ENCODE assay signal across 13 cellular contexts in genomic region chr22:44137415-44137814, GRCh38. TPM values are rescaled to one million over a fixed set of nuclear protein-coding genes. Genes with fewer than 3 reads are reported as not detected.
DNase-seq lines count a peak whose midpoint lies in the region; ATAC-seq and TF ChIP-seq lines count a peak whose summit lies in the region.
"Had no signal": no experiment of that assay in that cellular context is flagged by ENCODE, and none has a peak within 500 bp of the region (broad histone marks: within the 10 kb centered on the region; RNA-seq: fewer than 3 reads in every experiment).

No MANE protein-coding gene starts in this region.

- H3K9me3 ChIP-seq in HCT116 (ENCODE audit: control insufficient read depth in 1 of 2, insufficient read depth in 1 of 2, low read depth in 1 of 2, low read length in 2 of 2) (no peaks in the 10 kb centered on the region), endodermal cell (ENCODE audit: control insufficient read depth, low read length) (peaks cover 18% of the 10 kb centered on the region), testis (no peaks in the 10 kb centered on the region)

- no peaks in the 10 kb centered on the region for H3K9me2 ChIP-seq in HCT116 (ENCODE audit: insufficient read depth)

- H3K4me1 ChIP-seq in HCT116 (ENCODE audit: control insufficient read depth in 1 of 2, insufficient read depth in 2 of 2, low read length in 2 of 2) (peaks cover 0 to 12% of the 10 kb centered on the region in 2 experiments; a peak in 2 of 4 replicates), endodermal cell (ENCODE audit: control insufficient read depth, insufficient read depth, low read length) (no peaks in the 10 kb centered on the region), testis (no peaks in the 10 kb centered on the region)
- H3K4me1 ChIP-seq: BE2C, Caco-2 had no signal

- intact Hi-C loops in HCT116 (cut with micrococcal nuclease): no loop called here
- intact Hi-C loops in sciatic nerve (cut with DNase I): no loop called here
- intact Hi-C loops in testis (cut with DNase I; ENCODE audit: low total_unique reads): no loop called here

- ATAC-seq in HCT116 (peak; percentile 44; the same call in 1 of the 2 replicates), sciatic nerve (no peak)

- H3K4me3 ChIP-seq in HCT116 (replicated peaks in 1 of 2; ENCODE audit: low read depth in 1 of 2, low read length in 2 of 2): no peak overlapping the region
- no peak overlapping the region for H3K4me3 ChIP-seq in endodermal cell (ENCODE audit: low read length)
- no peak overlapping the region for H3K4me3 ChIP-seq in testis
- H3K4me3 ChIP-seq: GM23248 had no signal

- H3K36me3 Mint-ChIP-seq in chondrocyte (ENCODE audit: low read depth) (peaks cover 28% of the 10 kb centered on the region), endodermal cell (ENCODE audit: low read depth) (peaks cover 45% of the 10 kb centered on the region)

- 100% methylated on average over 3 of the region's 3 CpGs; no CpG with 5 or more reads in 1 of the 2 experiments for WGBS in endodermal cell (ENCODE audit: insufficient coverage in 1 of 2, insufficient read length in 1 of 2), 2 experiments
- 96 to 100% methylated on average over 3 of the region's 3 CpGs for WGBS in testis, 2 donors

- H3K4me2 ChIP-seq in HCT116 (ENCODE audit: low read length): peak overlapping the region; percentile 21; the same call in 1 of the 2 replicates

- peaks cover 11% of the 10 kb centered on the region for H3K9me3 Mint-ChIP-seq in chondrocyte (ENCODE audit: low read depth)
- peaks cover 33% of the 10 kb centered on the region for H3K9me3 Mint-ChIP-seq in endodermal cell

- BruUV-seq in HCT116 (replicated peaks; lab: Mats Ljungman, UMichigan): no TSS peak

- H3K36me3 ChIP-seq in HCT116 (ENCODE audit: control insufficient read depth in 1 of 2, insufficient read depth in 2 of 2, low read length in 2 of 2) (no peaks in the 10 kb centered on the region), endodermal cell (ENCODE audit: control insufficient read depth, insufficient read depth, low read length) (peaks cover 5% of the 10 kb centered on the region), testis (ENCODE audit: low read depth, missing control alignments) (no peaks in the 10 kb centered on the region)
- H3K36me3 ChIP-seq: BE2C had no signal

- no peaks in the 10 kb centered on the region for H3K4me1 Mint-ChIP-seq in chondrocyte (ENCODE audit: low read depth)
- H3K4me1 Mint-ChIP-seq in endodermal cell: no peaks in the 10 kb centered on the region

- H3K27me3 Mint-ChIP-seq in chondrocyte (ENCODE audit: low read depth): no peaks in the 10 kb centered on the region
- no peaks in the 10 kb centered on the region for H3K27me3 Mint-ChIP-seq in endodermal cell (ENCODE audit: insufficient read depth)
- H3K27me3 Mint-ChIP-seq: CD4-positive, alpha-beta T cell had no signal

- H3K9ac ChIP-seq in HCT116 (ENCODE audit: low read length): no peak overlapping the region
- no peak overlapping the region for H3K9ac ChIP-seq in endodermal cell (ENCODE audit: extremely low read depth, low read length, poor library complexity, severe bottlenecking)
- H3K9ac ChIP-seq: GM23248 had no signal

- H3K79me2 ChIP-seq in HCT116 (ENCODE audit: insufficient read depth, low read length): no peaks in the 10 kb centered on the region

- DNase-seq in HCT116 (ENCODE audit: low read depth, low spot score): no peak
- peak; percentile 34 for DNase-seq in chondrocyte (ENCODE audit: low spot score)
- DNase-seq in sciatic nerve (ENCODE audit: low spot score): peak; percentile 23
- DNase-seq in endodermal cell: no peak
- no peak for DNase-seq in NCI-H146 (lab: John Stamatoyannopoulos, UW)
- no peak for DNase-seq in testis
- DNase-seq: ACHN; BE2C; Caco-2; CD4-positive, alpha-beta T cell; GM23248; HCEC 1CT had no signal

- no peak for TF ChIP-seq CTCF in HCT116 (IDR thresholded peaks at IDR 0.05 in 2 of 3, conservative IDR thresholded peaks at IDR 0.05 in 1 of 3; ENCODE audit: borderline replicate concordance in 1 of 3, insufficient read depth in 1 of 3, low read depth in 2 of 3, low read length in 2 of 3)
- no peak for TF ChIP-seq CTCF in chondrocyte (IDR thresholded peaks at IDR 0.05)
- TF ChIP-seq CTCF in endodermal cell (conservative IDR thresholded peaks at IDR 0.05): no peak
- TF ChIP-seq CTCF in testis (IDR thresholded peaks at IDR 0.05): no peak

- H3K4me3 Mint-ChIP-seq in chondrocyte (ENCODE audit: unreplicated experiment): no peak overlapping the region
- H3K4me3 Mint-ChIP-seq in endodermal cell: no peak overlapping the region
- H3K4me3 Mint-ChIP-seq: CD4-positive, alpha-beta T cell had no signal

- no peak overlapping the region for H2AFZ ChIP-seq in HCT116 (ENCODE audit: low read depth, low read length, poor library complexity, severe bottlenecking)
- H2AFZ ChIP-seq: GM23248 had no signal

- no peaks in the 10 kb centered on the region for H4K20me1 ChIP-seq in HCT116 (ENCODE audit: insufficient read depth)

- TF ChIP-seq POLR2A in HCT116 (IDR thresholded peaks at IDR 0.05; ENCODE audit: borderline replicate concordance, extremely low read depth, insufficient read depth, insufficient read length) (no peak), testis (IDR thresholded peaks at IDR 0.05) (no peak)

- CTCF ChIA-PET in HCT116 (lab: Charles Lee): no interaction called here

- no peak overlapping the region for H3K27ac ChIP-seq in HCT116 (ENCODE audit: low read depth, low read length)
- no peak overlapping the region for H3K27ac ChIP-seq in endodermal cell (ENCODE audit: low read depth, low read length)
- H3K27ac ChIP-seq in testis: no peak overlapping the region
- H3K27ac ChIP-seq: C4-2B, GM23248 had no signal

- TF ChIP-seq RAD21 in HCT116 (IDR thresholded peaks at IDR 0.05; ENCODE audit: low read depth): no peak

- H3K27me3 ChIP-seq in HCT116 (ENCODE audit: insufficient read depth, low read length) (no peaks in the 10 kb centered on the region), endodermal cell (ENCODE audit: control insufficient read depth, insufficient read depth, low read length, poor library complexity, severe bottlenecking) (no peaks in the 10 kb centered on the region), testis (no peaks in the 10 kb centered on the region)
- H3K27me3 ChIP-seq: BE2C had no signal

- POLR2A ChIA-PET in HCT116 (lab: Charles Lee): interaction anchor here (0.6 kb wide), 1 partner anchor 462 kb away, joined by 3 read pairs; no protein-coding TSS in a partner anchor

- no peak overlapping the region for H3K27ac Mint-ChIP-seq in chondrocyte (ENCODE audit: unreplicated experiment)
- H3K27ac Mint-ChIP-seq in endodermal cell: no peak overlapping the region
- H3K27ac Mint-ChIP-seq: CD4-positive, alpha-beta T cell had no signal

- RAD21 ChIA-PET in HCT116 (lab: Charles Lee; ENCODE audit: low non-redundant PET in 1 of 2, low total read pairs in 2 of 2, uncharacterized antibody in 2 of 2, unreplicated experiment in 2 of 2): no interaction called here

TF ChIP-seq in HCT116, 20 proteins besides CTCF, POLR2A, EP300 and RAD21:
- no peak for TF ChIP-seq CEBPB (IDR thresholded peaks at IDR 0.05; ENCODE audit: low read depth)
- TF ChIP-seq, protein P1, sequence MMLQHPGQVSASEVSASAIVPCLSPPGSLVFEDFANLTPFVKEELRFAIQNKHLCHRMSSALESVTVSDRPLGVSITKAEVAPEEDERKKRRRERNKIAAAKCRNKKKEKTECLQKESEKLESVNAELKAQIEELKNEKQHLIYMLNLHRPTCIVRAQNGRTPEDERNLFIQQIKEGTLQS (IDR thresholded peaks at IDR 0.05): no peak
- TF ChIP-seq JUND (IDR thresholded peaks at IDR 0.05): no peak

RNA-seq across cellular contexts. Expression of gene PARVG, which starts 43.3 kb away (rescaled TPM):
- total RNA-seq in HCT116 (2021; ENCODE audit: unreplicated experiment): 0.57 TPM
- polyA plus RNA-seq in HCT116 (2012): 0.04 and 0.06 TPM in 2 replicates
- total RNA-seq in chondrocyte: 0.15 to 0.27 TPM in 2 of 3 replicates, not detected in the other
- total RNA-seq in sciatic nerve: 16.7 TPM
- under 1 TPM; 0.11 to 0.44 TPM for total RNA-seq in endodermal cell
- not detected for polyA plus RNA-seq in endodermal cell (2013, experiment 1 of 2)
- 0.21 TPM for polyA plus RNA-seq in endodermal cell (2013, experiment 2 of 2)
- 10 to 100 TPM in 1 of 2 donors, 1 to 10 TPM in 1; 9.7 to 14.1 TPM for total RNA-seq in testis
- polyA plus RNA-seq in testis (ENCODE audit: insufficient read depth, low read depth, low replicate concordance): 7.2 TPM
- total RNA-seq: Caco-2, GM23248 had no signal
- polyA plus RNA-seq: GM23248 had no signal

Comparison
In these comparisons a context has a peak if more than half of its experiments do, and no peak if none do; other contexts are left out.
1. DNase-seq: peak in chondrocyte (single experiment) and sciatic nerve (single experiment); none in HCT116 (single experiment), endodermal cell (single experiment), NCI-H146 (single experiment) and testis (single experiment).